14 cellular contexts compared by ENCODE assay signal in genomic region chr15:29124581-29125381, GRCh38.
A peak's percentile ranks its signal among the peaks of the same experiment; 100 is the strongest.
DNase-seq lines count a peak whose midpoint lies in the region; ATAC-seq, FAIRE-seq and TF ChIP-seq lines count a peak whose summit lies in the region.
"Had no signal": no experiment of that assay in that cellular context is flagged by ENCODE, and none has a peak within 500 bp of the region (broad histone marks: within the 10 kb centered on the region; RNA-seq: fewer than 3 reads in every experiment).

No MANE protein-coding gene starts in this region.

- H3K9me2 ChIP-seq in hepatocyte (replicated peaks; ENCODE audit: insufficient read depth) = no peaks in the 10 kb centered on the region

- ATAC-seq in heart left ventricle (no peak), heart right ventricle (no peak), GM18517 (IDR thresholded peaks at IDR 0.05; ENCODE audit: unreplicated experiment) (no peak)
- ATAC-seq in effector memory CD8-positive, alpha-beta T cell (replicated peaks) = no peak
- ATAC-seq: activated T-helper 17 cell treated with anti-CD3 and anti-CD28 coated beads, Interleukin-2, amount 50 U/mL, for 72 hours had no signal

- peaks cover 0 to 14% (median 0%) of the 10 kb centered on the region in 9 donors for H3K27me3 ChIP-seq in heart left ventricle
- H3K27me3 ChIP-seq in heart right ventricle = peaks cover 0 to 33% (median 18%) of the 10 kb centered on the region in 7 donors
- H3K27me3 ChIP-seq in hepatocyte = no peaks in the 10 kb centered on the region
- H3K27me3 ChIP-seq: pancreas had no signal

- TF ChIP-seq CTCF in heart left ventricle (IDR thresholded peaks at IDR 0.05) = no peak
- TF ChIP-seq CTCF in heart right ventricle (IDR thresholded peaks at IDR 0.05) = no peak
- TF ChIP-seq CTCF in hepatocyte (IDR thresholded peaks at IDR 0.05; ENCODE audit: poor library complexity) = peak; percentile 30

- WGBS in heart left ventricle, 4 donors = 78 to 83% (median 81%) methylated on average over 20 to 22 of the region's 22 CpGs
- 80 to 83% methylated on average over 22 of the region's 22 CpGs for WGBS in heart right ventricle, 2 donors
- 76% methylated on average over 21 of the region's 22 CpGs for WGBS in hepatocyte (ENCODE audit: low lambda C conversion rate, missing lambda C conversion rate)

- no peak overlapping the region for H3K27ac Mint-ChIP-seq in effector memory CD8-positive, alpha-beta T cell
- H3K27ac Mint-ChIP-seq: activated T-helper 17 cell treated with anti-CD3 and anti-CD28 coated beads, Interleukin-2, amount 50 U/mL, for 72 hours; B cell had no signal

- H3K4me1 ChIP-seq in heart left ventricle = no peaks in the 10 kb centered on the region
- H3K4me1 ChIP-seq in heart right ventricle = no peaks in the 10 kb centered on the region
- no peaks in the 10 kb centered on the region for H3K4me1 ChIP-seq in hepatocyte (ENCODE audit: insufficient read depth)
- H3K4me1 ChIP-seq: pancreas had no signal

- H3K4me1 Mint-ChIP-seq in effector memory CD8-positive, alpha-beta T cell (ENCODE audit: low read depth in 2 of 2) = no peaks in the 10 kb centered on the region
- H3K4me1 Mint-ChIP-seq: activated T-helper 17 cell treated with anti-CD3 and anti-CD28 coated beads, Interleukin-2, amount 50 U/mL, for 72 hours; B cell had no signal

- intact Hi-C loops in heart left ventricle (cut with DNase I) = no loop called here
- intact Hi-C loops in heart right ventricle (cut with DNase I) = no loop called here

- H3K4me3 Mint-ChIP-seq in effector memory CD8-positive, alpha-beta T cell = no peak overlapping the region
- H3K4me3 Mint-ChIP-seq: activated T-helper 17 cell treated with anti-CD3 and anti-CD28 coated beads, Interleukin-2, amount 50 U/mL, for 72 hours; B cell had no signal

- no peaks in the 10 kb centered on the region for H3K9me3 ChIP-seq in heart left ventricle
- H3K9me3 ChIP-seq in heart right ventricle = no peaks in the 10 kb centered on the region
- H3K9me3 ChIP-seq in hepatocyte (ENCODE audit: low read depth) = no peaks in the 10 kb centered on the region
- H3K9me3 ChIP-seq: pancreas had no signal

- TF ChIP-seq POLR2A in heart left ventricle (IDR thresholded peaks at IDR 0.05) = no peak

- no peaks in the 10 kb centered on the region for H3K27me3 Mint-ChIP-seq in effector memory CD8-positive, alpha-beta T cell
- H3K27me3 Mint-ChIP-seq: B cell had no signal

- no peak overlapping the region for H3K4me3 ChIP-seq in heart left ventricle
- H3K4me3 ChIP-seq in heart right ventricle = no peak overlapping the region
- no peak overlapping the region for H3K4me3 ChIP-seq in hepatocyte
- H3K4me3 ChIP-seq: coronary artery, pancreas had no signal

- DNase-seq in heart left ventricle (peak in 3 of 5 donors; percentile 14 to 42 (median 15)), heart right ventricle (no peak), SK-MEL-5 (ENCODE audit: low read depth, low spot score) (peak; percentile 32), hepatocyte (ENCODE audit: low spot score) (no peak), urothelium cell line (ENCODE audit: low spot score) (peak; percentile 36), T1000 (lab: John Stamatoyannopoulos, UW) (no peak)
- DNase-seq in effector memory CD8-positive, alpha-beta T cell = no peak
- DNase-seq: activated CD4-positive, alpha-beta T cell treated with anti-CD3 and anti-CD28 coated beads, Interleukin-2, amount 50 U/mL, for 1 hour; GDM1 had no signal

- H4K20me1 ChIP-seq in hepatocyte (ENCODE audit: insufficient read depth, poor library complexity, severe bottlenecking) = no peaks in the 10 kb centered on the region

- no peaks in the 10 kb centered on the region for H3K79me2 ChIP-seq in hepatocyte

- H3K27ac ChIP-seq in heart left ventricle (no peak overlapping the region), heart right ventricle (no peak overlapping the region), hepatocyte (no peak overlapping the region)
- H3K27ac ChIP-seq: coronary artery, pancreas had no signal

- in situ Hi-C loops in SK-MEL-5 (cut with HindIII; ENCODE audit: low pct_unique_long_range_greater_than_20kb, low sequenced_read_pairs) = no loop called here

- no peak for FAIRE-seq in urothelium cell line (lab: Jason Lieb, UNC)
- FAIRE-seq: pancreas had no signal

- no peaks in the 10 kb centered on the region for H3K9me3 Mint-ChIP-seq in effector memory CD8-positive, alpha-beta T cell
- H3K9me3 Mint-ChIP-seq: activated T-helper 17 cell treated with anti-CD3 and anti-CD28 coated beads, Interleukin-2, amount 50 U/mL, for 72 hours had no signal

- no peak overlapping the region for H3K4me2 ChIP-seq in hepatocyte

- H3K36me3 ChIP-seq in heart left ventricle = no peaks in the 10 kb centered on the region
- H3K36me3 ChIP-seq in heart right ventricle = no peaks in the 10 kb centered on the region
- H3K36me3 ChIP-seq in hepatocyte (replicated peaks; ENCODE audit: insufficient read depth, low read depth) = no peaks in the 10 kb centered on the region
- H3K36me3 ChIP-seq: pancreas had no signal

- no peak overlapping the region for H2AFZ ChIP-seq in hepatocyte

- H3K36me3 Mint-ChIP-seq in effector memory CD8-positive, alpha-beta T cell (ENCODE audit: insufficient read depth) = peaks cover 4% of the 10 kb centered on the region

Comparison
In these comparisons a context has a peak if more than half of its experiments do, and no peak if none do; other contexts are left out.
1. DNase-seq: peak in heart left ventricle (3 of 5), SK-MEL-5 (single experiment) and urothelium cell line (single experiment); none in heart right ventricle (0 of 2), hepatocyte (single experiment), effector memory CD8-positive, alpha-beta T cell (0 of 3) and T1000 (single experiment).